ENCODE assay signal across 8 cellular contexts in the genomic region with DNA sequence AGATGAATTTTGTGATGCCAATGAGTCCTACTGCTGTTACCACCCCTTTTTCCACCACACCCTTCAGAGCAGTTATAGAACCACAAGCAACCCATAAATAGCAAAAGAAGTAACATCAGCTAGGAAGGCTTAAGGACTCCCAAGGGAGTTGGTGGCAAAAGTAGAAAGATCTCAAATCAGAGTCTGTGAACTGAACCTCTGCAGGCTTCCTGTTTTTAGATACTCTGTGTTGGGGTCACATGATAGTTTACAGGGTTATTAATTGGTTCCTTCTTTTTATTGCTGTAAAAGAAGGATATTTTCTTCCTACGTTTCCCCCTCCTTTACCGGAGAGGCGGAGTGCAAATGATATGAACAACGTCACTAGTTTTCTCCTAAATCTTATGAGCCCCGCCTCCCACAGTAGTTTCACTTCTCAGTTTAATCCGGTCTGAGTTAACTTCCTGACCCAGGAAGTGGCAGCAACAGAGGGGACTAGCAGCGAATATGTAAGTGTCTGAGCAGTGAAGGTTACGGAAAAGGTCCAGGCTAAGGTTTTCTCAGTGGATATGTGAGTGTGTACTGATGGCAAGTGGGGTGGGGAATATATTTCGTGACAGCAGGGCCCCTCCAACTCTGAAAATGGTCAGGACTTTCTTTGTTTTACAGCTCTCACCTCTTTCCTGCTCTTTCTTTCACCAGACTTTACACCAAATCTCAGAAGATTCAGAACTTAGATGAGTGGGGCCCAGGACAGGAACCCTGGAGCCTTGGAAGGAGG. TPM values are rescaled to one million over a fixed set of nuclear protein-coding genes. Genes with fewer than 3 reads are reported as not detected.
A peak's percentile ranks its signal among the peaks of the same experiment; 100 is the strongest.
DNase-seq lines count a peak whose midpoint lies in the region; ATAC-seq lines count a peak whose summit lies in the region.

A gene with protein sequence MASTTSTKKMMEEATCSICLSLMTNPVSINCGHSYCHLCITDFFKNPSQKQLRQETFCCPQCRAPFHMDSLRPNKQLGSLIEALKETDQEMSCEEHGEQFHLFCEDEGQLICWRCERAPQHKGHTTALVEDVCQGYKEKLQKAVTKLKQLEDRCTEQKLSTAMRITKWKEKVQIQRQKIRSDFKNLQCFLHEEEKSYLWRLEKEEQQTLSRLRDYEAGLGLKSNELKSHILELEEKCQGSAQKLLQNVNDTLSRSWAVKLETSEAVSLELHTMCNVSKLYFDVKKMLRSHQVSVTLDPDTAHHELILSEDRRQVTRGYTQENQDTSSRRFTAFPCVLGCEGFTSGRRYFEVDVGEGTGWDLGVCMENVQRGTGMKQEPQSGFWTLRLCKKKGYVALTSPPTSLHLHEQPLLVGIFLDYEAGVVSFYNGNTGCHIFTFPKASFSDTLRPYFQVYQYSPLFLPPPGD (plus strand): TSS at position 435 of the 760 bp plus-strand sequence. CDS start 3,721 bp downstream, outside the sequence.

- peak; percentile 27 for DNase-seq in NCI-H2107 treated with DMSO at 0.1 percent for 48 hours (lab: John Stamatoyannopoulos, UW; ENCODE audit: unreplicated experiment)
- DNase-seq in NCI-H2107 (lab: John Stamatoyannopoulos, UW), result no peak
- DNase-seq in NCI-H226, result peak; percentile 75
- DNase-seq in activated CD8-positive, alpha-beta memory T cell treated with anti-CD3 and anti-CD28 coated beads for 1 hour (ENCODE audit: extremely low read depth in 1 of 2, low read depth in 1 of 2), result peak; percentile 39 to 49
- DNase-seq in stimulated activated CD8-positive, alpha-beta memory T cell treated with anti-CD3 and anti-CD28 coated beads, Interleukin-7, amount 100 ng/mL, for 24 hours (ENCODE audit: low read depth), result peak; percentile 44

- H3K36me3 ChIP-seq in endocrine pancreas (ENCODE audit: control insufficient read depth, insufficient read depth, low read length), result no peaks in the 10 kb centered on the region

- H3K27me3 ChIP-seq in endocrine pancreas (ENCODE audit: control insufficient read depth, insufficient read depth, low read length) (no peaks in the 10 kb centered on the region), mononuclear cell (ENCODE audit: insufficient read depth, low read length) (no peaks in the 10 kb centered on the region)

- no peaks in the 10 kb centered on the region for H3K9me3 ChIP-seq in endocrine pancreas (ENCODE audit: control insufficient read depth, low read length)
- no peaks in the 10 kb centered on the region for H3K9me3 ChIP-seq in mononuclear cell (ENCODE audit: low read depth, low read length)

- ATAC-seq in HG02798 (IDR thresholded peaks at IDR 0.05; ENCODE audit: poor library complexity, unreplicated experiment), result peak; percentile 83

- H3K4me3 ChIP-seq in endocrine pancreas (ENCODE audit: control insufficient read depth, insufficient read depth, low read length) (peak within 1 kb of the TSS; percentile 88), mononuclear cell (ENCODE audit: low read length) (peak within 1 kb of the TSS; percentile 99)

- no peaks in the 10 kb centered on the region for H3K4me1 ChIP-seq in endocrine pancreas (ENCODE audit: control insufficient read depth, insufficient read depth, low read length)
- H3K4me1 ChIP-seq in mononuclear cell (ENCODE audit: insufficient read depth, low read length), result peaks cover 72% of the 10 kb centered on the region

- peak within 1 kb of the TSS; percentile 82 for H3K9ac ChIP-seq in endocrine pancreas (ENCODE audit: control insufficient read depth, insufficient read depth, low read length)

RNA-seq across cellular contexts. Expression of the gene that starts here (rescaled TPM):
- 18.7 TPM for total RNA-seq in mononuclear cell
